In the genomic region with DNA sequence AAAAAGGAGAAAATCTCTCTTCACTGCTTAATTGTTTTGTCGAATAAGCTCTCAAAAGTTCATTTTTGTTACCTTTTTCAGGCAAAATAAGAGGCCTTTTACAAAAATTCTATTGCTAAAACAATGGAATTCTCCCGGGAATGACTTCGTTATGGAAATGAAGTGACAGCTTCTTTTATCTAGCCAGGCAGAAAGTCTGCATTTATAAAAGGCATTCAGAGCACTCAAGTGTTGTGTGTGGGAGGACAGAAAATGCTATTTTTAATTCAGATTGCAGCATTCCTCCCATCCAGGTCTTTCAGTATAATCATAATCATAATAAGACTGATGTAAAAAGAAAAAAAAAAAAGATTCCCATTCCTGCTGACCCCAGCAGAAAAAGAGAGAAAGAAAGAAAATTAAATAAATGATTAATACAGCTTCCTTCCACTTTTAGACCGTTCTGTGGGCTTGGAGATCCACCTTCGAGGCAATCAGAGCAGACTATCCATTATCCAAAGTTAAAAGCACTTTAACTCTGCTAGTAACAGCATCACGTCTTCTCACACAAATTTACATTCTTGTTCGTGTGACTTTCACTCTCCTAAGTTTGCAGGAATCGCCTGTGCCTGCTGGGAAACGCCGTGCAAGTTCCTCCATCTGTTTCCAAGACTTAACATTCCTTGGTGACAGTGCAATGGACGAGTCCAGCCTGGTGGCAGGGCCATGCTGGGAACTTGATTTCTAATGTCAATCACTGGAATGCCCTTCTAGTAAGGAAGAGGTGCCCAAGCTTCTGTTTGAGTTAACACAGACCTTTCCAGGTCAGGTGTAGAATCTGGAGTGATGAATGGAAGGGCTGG, we compare ENCODE assay signal across 15 cellular contexts.
A peak's percentile ranks its signal among the peaks of the same experiment; 100 is the strongest.
DNase-seq lines count a peak whose midpoint lies in the region; ATAC-seq and TF ChIP-seq lines count a peak whose summit lies in the region.
"Had no signal": no experiment of that assay in that cellular context is flagged by ENCODE, and none has a peak within 500 bp of the region (broad histone marks: within the 10 kb centered on the region; RNA-seq: fewer than 3 reads in every experiment).

No MANE protein-coding gene starts in this region.

- H3K4me1 Mint-ChIP-seq in T-helper 17 cell: peaks cover 33% of the 10 kb centered on the region
- H3K4me1 Mint-ChIP-seq in osteocyte (ENCODE audit: unreplicated experiment): peaks cover 28% of the 10 kb centered on the region

- no peak overlapping the region for H2AK5ac ChIP-seq in trophoblast cell (ENCODE audit: low read length)

- ATAC-seq in T-helper 17 cell (no peak), HG03521 (IDR thresholded peaks at IDR 0.05; ENCODE audit: unreplicated experiment) (no peak)
- ATAC-seq: mucosa of descending colon had no signal

- no peak overlapping the region for H3K18ac ChIP-seq in trophoblast cell (ENCODE audit: low read length)

- no peak overlapping the region for H3K4me3 Mint-ChIP-seq in T-helper 17 cell
- no peak overlapping the region for H3K4me3 Mint-ChIP-seq in osteocyte (ENCODE audit: unreplicated experiment)
- H3K4me3 Mint-ChIP-seq: activated naive CD4-positive, alpha-beta T cell treated with anti-CD3 and anti-CD28 coated beads, Interleukin-2, amount 50 U/mL, for 24 hours; CD14-positive monocyte had no signal

- no peaks in the 10 kb centered on the region for H3K79me2 ChIP-seq in trophoblast cell (ENCODE audit: control insufficient read depth, insufficient read depth, low read length, poor library complexity)

- H3K4ac ChIP-seq in trophoblast cell (ENCODE audit: low read depth, low read length): no peak overlapping the region

- H3K27ac Mint-ChIP-seq in T-helper 17 cell: peak overlapping the region; percentile 53
- peak overlapping the region; percentile 58 for H3K27ac Mint-ChIP-seq in osteocyte (ENCODE audit: unreplicated experiment)
- H3K27ac Mint-ChIP-seq: activated naive CD4-positive, alpha-beta T cell treated with anti-CD3 and anti-CD28 coated beads, Interleukin-2, amount 50 U/mL, for 24 hours had no signal

- H3K9ac ChIP-seq in trophoblast cell (ENCODE audit: low read length): no peak overlapping the region

- H3K9me3 ChIP-seq in T-helper 17 cell (ENCODE audit: control insufficient read depth, low read length, poor library complexity, severe bottlenecking): no peaks in the 10 kb centered on the region
- H3K9me3 ChIP-seq in left ventricle myocardium inferior (replicated peaks): peaks cover 6% of the 10 kb centered on the region
- no peaks in the 10 kb centered on the region for H3K9me3 ChIP-seq in trophoblast cell (ENCODE audit: insufficient read depth, low read depth, low read length)
- H3K9me3 ChIP-seq: mucosa of descending colon had no signal

- TF ChIP-seq CTCF in left ventricle myocardium inferior (IDR thresholded peaks at IDR 0.05; ENCODE audit: borderline replicate concordance) (no peak), osteocyte (IDR thresholded peaks at IDR 0.05) (no peak)

- no CpG with 5 or more reads among the region's 11 CpGs for WGBS in trophoblast cell (ENCODE audit: extremely low coverage, insufficient coverage, insufficient read length)

- H3K36me3 Mint-ChIP-seq in T-helper 17 cell (ENCODE audit: low read depth) (no peaks in the 10 kb centered on the region), osteocyte (ENCODE audit: unreplicated experiment) (peaks cover 9% of the 10 kb centered on the region)

- H3K27me3 ChIP-seq in left ventricle myocardium inferior (ENCODE audit: low read depth) (no peaks in the 10 kb centered on the region), trophoblast cell (ENCODE audit: insufficient read depth, low read length) (no peaks in the 10 kb centered on the region)

- no peaks in the 10 kb centered on the region for H3K36me3 ChIP-seq in left ventricle myocardium inferior
- H3K36me3 ChIP-seq in trophoblast cell (ENCODE audit: control insufficient read depth in 1 of 2, insufficient read depth in 2 of 2, low read length in 2 of 2): no peaks in the 10 kb centered on the region

- H3K4me3 ChIP-seq in left ventricle myocardium inferior: peak overlapping the region; percentile 20
- no peak overlapping the region for H3K4me3 ChIP-seq in trophoblast cell (ENCODE audit: low read depth, low read length)
- H3K4me3 ChIP-seq: mucosa of descending colon had no signal

- H4K8ac ChIP-seq in trophoblast cell (ENCODE audit: low read depth, low read length): no peak overlapping the region

- no peaks in the 10 kb centered on the region for H3K27me3 Mint-ChIP-seq in T-helper 17 cell
- no peaks in the 10 kb centered on the region for H3K27me3 Mint-ChIP-seq in osteocyte (ENCODE audit: unreplicated experiment)
- H3K27me3 Mint-ChIP-seq: activated naive CD4-positive, alpha-beta T cell treated with anti-CD3 and anti-CD28 coated beads, Interleukin-2, amount 50 U/mL, for 24 hours had no signal

- no peak overlapping the region for H3K27ac ChIP-seq in left ventricle myocardium inferior (replicated peaks)
- no peak overlapping the region for H3K27ac ChIP-seq in trophoblast cell (ENCODE audit: low read depth, low read length)
- H3K27ac ChIP-seq: HL-60 had no signal

- H2BK5ac ChIP-seq in trophoblast cell (ENCODE audit: low read depth, low read length, poor library complexity): no peak overlapping the region

- peaks cover 30% of the 10 kb centered on the region for H3K4me1 ChIP-seq in left ventricle myocardium inferior
- H3K4me1 ChIP-seq in trophoblast cell (ENCODE audit: control insufficient read depth in 1 of 2, insufficient read depth in 2 of 2, low read length in 2 of 2): no peaks in the 10 kb centered on the region

- DNase-seq in ELF-1 (ENCODE audit: low read depth, low spot score) (peak; percentile 33), T-helper 17 cell (no peak), left ventricle myocardium inferior (no peak), osteocyte (ENCODE audit: extremely low spot score, unreplicated experiment) (no peak), trophoblast cell (no peak), Kasumi-1 (lab: John Stamatoyannopoulos, UW) (no peak)
- DNase-seq: GOT3; mucosa of descending colon; NCI-H2107; stimulated activated CD4-positive, alpha-beta T cell treated with anti-CD3 and anti-CD28 coated beads, Interleukin-4, amount 100 ng/mL, for 24 hours; stimulated activated naive CD4-positive, alpha-beta T cell had no signal

- no peak overlapping the region for H2AFZ ChIP-seq in trophoblast cell (ENCODE audit: insufficient read depth, low read length, poor library complexity)

- peaks cover 4% of the 10 kb centered on the region for H3K9me3 Mint-ChIP-seq in osteocyte (ENCODE audit: unreplicated experiment)
- H3K9me3 Mint-ChIP-seq: activated naive CD4-positive, alpha-beta T cell treated with anti-CD3 and anti-CD28 coated beads, Interleukin-2, amount 50 U/mL, for 24 hours had no signal

- no peak overlapping the region for H2BK120ac ChIP-seq in trophoblast cell (ENCODE audit: insufficient read depth, low read length, poor library complexity)

- H3K14ac ChIP-seq in trophoblast cell (ENCODE audit: low read length): no peak overlapping the region

- no peak overlapping the region for H2BK12ac ChIP-seq in trophoblast cell (ENCODE audit: low read length)

- intact Hi-C loops in left ventricle myocardium inferior (cut with micrococcal nuclease): no loop called here

- no peak overlapping the region for H3K4me2 ChIP-seq in trophoblast cell (ENCODE audit: low read length)

- no peak overlapping the region for H4K91ac ChIP-seq in trophoblast cell (ENCODE audit: low read depth, low read length)

- no peaks in the 10 kb centered on the region for H3K79me1 ChIP-seq in trophoblast cell (ENCODE audit: low read length)

- no peak overlapping the region for H4K12ac ChIP-seq in trophoblast cell (ENCODE audit: low read depth, low read length)

- H3K23ac ChIP-seq in trophoblast cell (ENCODE audit: low read length): no peak overlapping the region
